Comparison of ENCODE assay signal across 8 cellular contexts in genomic region chr1:147172168-147173016, GRCh38. TPM values are rescaled to one million over a fixed set of nuclear protein-coding genes. Genes with fewer than 3 reads are reported as not detected.
DNase-seq lines count a peak whose midpoint lies in the region; TF ChIP-seq lines count a peak whose summit lies in the region.

PRKAB2 (minus strand) TSS chr1:147172470; CDS start chr1:147172144, 326 bp downstream.

- H3K36me3 Mint-ChIP-seq in HFFc6 (ENCODE audit: low read depth) = peaks cover 15% of the 10 kb centered on the region; the same call in 1 of the 2 replicates
- peaks cover 17% of the 10 kb centered on the region for H3K36me3 Mint-ChIP-seq in activated naive CD4-positive, alpha-beta T cell treated with anti-CD3 and anti-CD28 coated beads, Interleukin-2, amount 50 U/mL, for 24 hours

- H3K4me3 Mint-ChIP-seq in HFFc6 = peak within 1 kb of the TSS; percentile 99
- H3K4me3 Mint-ChIP-seq in activated naive CD4-positive, alpha-beta T cell treated with anti-CD3 and anti-CD28 coated beads, Interleukin-2, amount 50 U/mL, for 24 hours = peak within 1 kb of the TSS; percentile 97

- peak; percentile 93 for DNase-seq in GM10266 (ENCODE audit: extremely low spot score)
- peak; percentile 96 for DNase-seq in HFFc6
- peak; percentile 93 for DNase-seq in MV-4-11 (lab: John Stamatoyannopoulos, UW)
- DNase-seq in SK-N-DZ (ENCODE audit: low spot score) = peak; percentile 97
- DNase-seq in glomerular endothelial cell (ENCODE audit: extremely low read depth, low read depth, low spot score) = peak; percentile 70
- peak; percentile 96 for DNase-seq in occipital lobe (lab: John Stamatoyannopoulos, UW)
- peak; percentile 96 for DNase-seq in suprapubic skin (ENCODE audit: low spot score in 2 of 2)

- no peaks in the 10 kb centered on the region for H3K9me3 ChIP-seq in suprapubic skin

- no peaks in the 10 kb centered on the region for H3K36me3 ChIP-seq in suprapubic skin

- H3K27ac Mint-ChIP-seq in HFFc6 = peak within 1 kb of the TSS; percentile 99
- H3K27ac Mint-ChIP-seq in activated naive CD4-positive, alpha-beta T cell treated with anti-CD3 and anti-CD28 coated beads, Interleukin-2, amount 50 U/mL, for 24 hours = peak within 1 kb of the TSS; percentile 96

- H3K4me3 ChIP-seq in suprapubic skin = peak within 1 kb of the TSS; percentile 95

- TF ChIP-seq EP300 in suprapubic skin (IDR thresholded peaks at IDR 0.05) = no peak

- H3K9me3 Mint-ChIP-seq in HFFc6 = no peaks in the 10 kb centered on the region
- H3K9me3 Mint-ChIP-seq in activated naive CD4-positive, alpha-beta T cell treated with anti-CD3 and anti-CD28 coated beads, Interleukin-2, amount 50 U/mL, for 24 hours = peaks cover 4% of the 10 kb centered on the region

- peak; percentile 98 for TF ChIP-seq CTCF in GM10266 (IDR thresholded peaks at IDR 0.05; ENCODE audit: control insufficient read depth, insufficient read depth, low read depth, missing control alignments)
- peak; percentile 93 for TF ChIP-seq CTCF in HFFc6 (IDR thresholded peaks at IDR 0.05)
- TF ChIP-seq CTCF in suprapubic skin (IDR thresholded peaks at IDR 0.05) = peak; percentile 62 to 96

- H3K27ac ChIP-seq in suprapubic skin = peak within 1 kb of the TSS; percentile 92

- no peaks in the 10 kb centered on the region for H3K27me3 ChIP-seq in suprapubic skin

- H3K4me1 Mint-ChIP-seq in HFFc6 (ENCODE audit: low read depth) = peaks cover 63% of the 10 kb centered on the region
- peaks cover 37% of the 10 kb centered on the region for H3K4me1 Mint-ChIP-seq in activated naive CD4-positive, alpha-beta T cell treated with anti-CD3 and anti-CD28 coated beads, Interleukin-2, amount 50 U/mL, for 24 hours

- peak; percentile 36 to 74 for TF ChIP-seq POLR2A in suprapubic skin (IDR thresholded peaks at IDR 0.05)

- no CpG with 5 or more reads among the region's 72 CpGs for WGBS in suprapubic skin

- H3K4me1 ChIP-seq in suprapubic skin = peaks cover 52% of the 10 kb centered on the region

- H3K27me3 Mint-ChIP-seq in HFFc6 (ENCODE audit: insufficient read depth) = no peaks in the 10 kb centered on the region; the same call in 1 of the 2 replicates
- no peaks in the 10 kb centered on the region for H3K27me3 Mint-ChIP-seq in activated naive CD4-positive, alpha-beta T cell treated with anti-CD3 and anti-CD28 coated beads, Interleukin-2, amount 50 U/mL, for 24 hours

RNA-seq across cellular contexts. Expression of gene PRKAB2, which starts in this region (rescaled TPM):
- 10 to 100 TPM in 5 of 6 experiments, 1 to 10 TPM in 1; 8.7 to 13.2 (median 11.5) TPM for total RNA-seq in HFFc6 (2021; fragmentation: NEBNext Ultra II Directional; extraction: Animal tissue kit (Norgen Biotek cat#: 25700))
- 21.5 and 22.8 TPM in 2 replicates for polyA plus RNA-seq in SK-N-DZ (2014; cell fraction: cytosol; rRNA removed)
- polyA plus RNA-seq in SK-N-DZ (2014; cell fraction: nucleus; rRNA removed) = 38.1 and 47.7 TPM in 2 replicates
- total RNA-seq in glomerular endothelial cell = 7.7 and 8.5 TPM in 2 replicates
- 33.4 TPM for total RNA-seq in occipital lobe
- total RNA-seq in suprapubic skin = 10 to 100 TPM; 13.8 to 39.7 (median 18.5) TPM

Comparison
In these comparisons a context has a peak if more than half of its experiments do, and no peak if none do; other contexts are left out.
1. Peak in every context shown above with its lines: DNase-seq, H3K4me3 ChIP-seq and H3K27ac ChIP-seq.